14 cellular contexts compared by ENCODE assay signal in genomic region chr2:159188449-159188848, GRCh38.
DNase-seq lines count a peak whose midpoint lies in the region; ATAC-seq and TF ChIP-seq lines count a peak whose summit lies in the region.
"Had no signal": no experiment of that assay in that cellular context is flagged by ENCODE, and none has a peak within 500 bp of the region (broad histone marks: within the 10 kb centered on the region; RNA-seq: fewer than 3 reads in every experiment).

No MANE protein-coding gene starts in this region.

- no peak overlapping the region for H3K56ac ChIP-seq in IMR-90 (ENCODE audit: extremely low read depth, insufficient read depth, low read length)

- no CpG with 5 or more reads among the region's 4 CpGs for WGBS in IMR-90 (ENCODE audit: extremely low coverage in 2 of 2, insufficient read length in 1 of 2), 2 experiments
- 58 to 63% methylated on average over 4 of the region's 4 CpGs for WGBS in heart right ventricle, 2 donors

- dilution Hi-C loops in IMR-90 (cut with HindIII; ENCODE audit: low sequenced_read_pairs, unreplicated experiment) = no loop called here

- POLR2A ChIA-PET in IMR-90 (lab: Charles Lee; ENCODE audit: unreplicated experiment) = no interaction called here

- no peaks in the 10 kb centered on the region for H3K27me3 ChIP-seq in IMR-90 (ENCODE audit: control insufficient read depth, insufficient read depth, low read length)
- H3K27me3 ChIP-seq in heart right ventricle = no peaks in the 10 kb centered on the region
- no peaks in the 10 kb centered on the region for H3K27me3 ChIP-seq in subcutaneous abdominal adipose tissue (ENCODE audit: control insufficient read depth in 5 of 5, insufficient read depth in 4 of 5, low read length in 5 of 5)
- no peaks in the 10 kb centered on the region for H3K27me3 ChIP-seq in H7 (ENCODE audit: control insufficient read depth, insufficient read depth, low read length)

- no peak for TF ChIP-seq RAD21 in IMR-90 (IDR thresholded peaks at IDR 0.05; ENCODE audit: low read length)

- no peak overlapping the region for H4K91ac ChIP-seq in IMR-90 (ENCODE audit: insufficient read depth, low read depth, low read length)

- in situ Hi-C loops in IMR-90 (cut with MboI; ENCODE audit: low sequenced_read_pairs) = no loop called here

- no peak overlapping the region for H2BK20ac ChIP-seq in IMR-90 (ENCODE audit: low read depth, low read length)

- intact Hi-C loops in IMR-90 (cut with micrococcal nuclease) = loop anchor here (5.0 kb wide), 1 partner anchor 286 kb away; no protein-coding TSS in a partner anchor
- intact Hi-C loops in heart right ventricle (cut with DNase I) = loop anchor here in 2 of 10 donors (5.0 to 10.0 kb wide), 2 partner anchors 284 to 286 kb away; no protein-coding TSS in a partner anchor

- H2BK120ac ChIP-seq in IMR-90 (ENCODE audit: low read depth, low read length) = no peak overlapping the region

- H3K79me1 ChIP-seq in IMR-90 (ENCODE audit: low read depth in 1 of 2, low read length in 2 of 2) = peaks cover 0 to 28% of the 10 kb centered on the region in 2 experiments; a peak in 2 of 4 replicates

- CTCF ChIA-PET in IMR-90 (lab: Yijun Ruan, JAX) = no interaction called here

- H2BK15ac ChIP-seq in IMR-90 (ENCODE audit: low read depth, low read length) = no peak overlapping the region

- no peak for DNase-seq in IMR-90
- DNase-seq in heart right ventricle = peak in 1 of 2 donors; percentile 36
- peak; percentile 77 to 89 for DNase-seq in lung microvascular endothelial cell (ENCODE audit: low read depth in 2 of 2)
- DNase-seq in H7 = no peak
- no peak for DNase-seq in activated naive CD4-positive, alpha-beta T cell treated with Interleukin-2 at 50 U/mL for 16 hours
- DNase-seq: GF-D8, H9, NCI-H1105 treated with DMSO at 0.1 percent for 48 hours, NCI-H187, NCI-H526 treated with DMSO at 0.1 percent for 48 hours, SIG-M5 had no signal

- H4K5ac ChIP-seq in IMR-90 (ENCODE audit: low read depth, low read length) = no peak overlapping the region

- H3K4me1 ChIP-seq in IMR-90 (ENCODE audit: control insufficient read depth, insufficient read depth, low read length) = peaks cover 5% of the 10 kb centered on the region
- H3K4me1 ChIP-seq in heart right ventricle = peaks cover 0 to 50% (median 28%) of the 10 kb centered on the region in 9 donors
- peaks cover 0 to 23% (median 3%) of the 10 kb centered on the region in 5 donors for H3K4me1 ChIP-seq in subcutaneous abdominal adipose tissue (ENCODE audit: control insufficient read depth in 5 of 5, insufficient read depth in 5 of 5, low read length in 5 of 5)

- no peak overlapping the region for H3K14ac ChIP-seq in IMR-90 (replicated peaks; ENCODE audit: low read depth, low read length)

- H3K9me1 ChIP-seq in IMR-90 (ENCODE audit: insufficient read depth, low read length) = peaks cover 20% of the 10 kb centered on the region

- no peak for TF ChIP-seq POLR2A in IMR-90 (IDR thresholded peaks at IDR 0.05; ENCODE audit: low read depth, low read length)

- H3K4me3 ChIP-seq in IMR-90 (ENCODE audit: insufficient read depth, low read depth, low read length) (no peak overlapping the region), heart right ventricle (no peak overlapping the region), subcutaneous abdominal adipose tissue (ENCODE audit: low read depth in 1 of 5, low read length in 5 of 5) (no peak overlapping the region), H7 (ENCODE audit: insufficient read depth, low read depth, low read length) (no peak overlapping the region)

- peaks cover 44% of the 10 kb centered on the region for H3K36me3 ChIP-seq in IMR-90 (ENCODE audit: control insufficient read depth, insufficient read depth, low read length)
- H3K36me3 ChIP-seq in heart right ventricle = peaks cover 0 to 65% (median 9%) of the 10 kb centered on the region in 9 donors
- peaks cover 0 to 29% (median 20%) of the 10 kb centered on the region in 5 donors for H3K36me3 ChIP-seq in subcutaneous abdominal adipose tissue (ENCODE audit: control insufficient read depth in 5 of 5, insufficient read depth in 5 of 5, low read length in 5 of 5)
- no peaks in the 10 kb centered on the region for H3K36me3 ChIP-seq in H7 (replicated peaks; ENCODE audit: control insufficient read depth, insufficient read depth, low read length)

- no peak overlapping the region for H4K8ac ChIP-seq in IMR-90 (ENCODE audit: low read depth in 2 of 2, low read length in 2 of 2)

- no peak overlapping the region for H3K23ac ChIP-seq in IMR-90 (ENCODE audit: low read depth, low read length)

- no peak overlapping the region for H2AK5ac ChIP-seq in IMR-90 (ENCODE audit: low read depth, low read length)

- H3K9ac ChIP-seq in IMR-90 (ENCODE audit: low read depth, low read length) (no peak overlapping the region), subcutaneous abdominal adipose tissue (ENCODE audit: low read length in 5 of 5) (no peak overlapping the region)

- H3K27ac ChIP-seq in IMR-90 (ENCODE audit: insufficient read depth, low read length) = no peak overlapping the region
- H3K27ac ChIP-seq in heart right ventricle = peak overlapping the region in 9 of 10 donors; percentile 24 to 79 (median 69)
- H3K27ac ChIP-seq in subcutaneous abdominal adipose tissue (ENCODE audit: low read depth, low read length) = peak overlapping the region; percentile 34
- H3K27ac ChIP-seq: HL-60 had no signal

- no peak overlapping the region for H3K4ac ChIP-seq in IMR-90 (ENCODE audit: low read depth, low read length)

- H4K20me1 ChIP-seq in IMR-90 (ENCODE audit: insufficient read depth, low read length) = peaks cover 10% of the 10 kb centered on the region

- H3K9me3 ChIP-seq in IMR-90 (ENCODE audit: control insufficient read depth, insufficient read depth, low read length) (no peaks in the 10 kb centered on the region), heart right ventricle (no peaks in the 10 kb centered on the region), subcutaneous abdominal adipose tissue (ENCODE audit: control insufficient read depth in 5 of 5, low read length in 5 of 5) (no peaks in the 10 kb centered on the region)

- H3K4me2 ChIP-seq in IMR-90 (ENCODE audit: low read depth, low read length) = no peak overlapping the region

- ATAC-seq in IMR-90 (ENCODE audit: low read depth) (no peak), heart right ventricle (peak; percentile 28 to 77 (median 67)), GM21786 (IDR thresholded peaks at IDR 0.05; ENCODE audit: unreplicated experiment) (no peak)

- no peak overlapping the region for H2AFZ ChIP-seq in IMR-90 (replicated peaks; ENCODE audit: low read length, poor library complexity)

- H3K18ac ChIP-seq in IMR-90 (ENCODE audit: low read depth, low read length) = no peak overlapping the region

- peak overlapping the region; percentile 59 for H2AK9ac ChIP-seq in IMR-90 (replicated peaks; ENCODE audit: low read depth, low read length, poor library complexity)

- BruUV-seq in IMR-90 (replicated peaks; lab: Mats Ljungman, UMichigan) = no TSS peak

- TF ChIP-seq CTCF in IMR-90 (conservative IDR thresholded peaks at IDR 0.05; ENCODE audit: low read depth, low read length) = no peak
- TF ChIP-seq CTCF in heart right ventricle (IDR thresholded peaks at IDR 0.05) = no peak

- no peak overlapping the region for H2BK5ac ChIP-seq in IMR-90 (ENCODE audit: low read depth, low read length, poor library complexity, severe bottlenecking)

TF ChIP-seq in IMR-90, 13 proteins besides CTCF, POLR2A, EP300 and RAD21:
- TF ChIP-seq USF2 (IDR thresholded peaks at IDR 0.05; ENCODE audit: low read depth, low read length) = no peak
- TF ChIP-seq CEBPB (IDR thresholded peaks at IDR 0.05; ENCODE audit: low read depth, low read length) = no peak
- TF ChIP-seq SMC3 (IDR thresholded peaks at IDR 0.05; ENCODE audit: low read depth, low read length) = no peak
- TF ChIP-seq MXI1 (IDR thresholded peaks at IDR 0.05; ENCODE audit: borderline replicate concordance, low read depth, low read length) = no peak
- no peak for TF ChIP-seq BHLHE40 (IDR thresholded peaks at IDR 0.05; ENCODE audit: low read depth, low read length)
- no peak for TF ChIP-seq MAFK (IDR thresholded peaks at IDR 0.05; ENCODE audit: low read depth, low read length)
- TF ChIP-seq RFX5 (IDR thresholded peaks at IDR 0.05; ENCODE audit: low read depth, low read length) = no peak
- no peak for TF ChIP-seq CHD1 (IDR thresholded peaks at IDR 0.05; ENCODE audit: low read depth, low read length)
- no peak for TF ChIP-seq MAZ (IDR thresholded peaks at IDR 0.05; ENCODE audit: borderline replicate concordance, low read depth, low read length)
- TF ChIP-seq RCOR1 (IDR thresholded peaks at IDR 0.05; ENCODE audit: insufficient replicate concordance, low read length) = no peak
- TF ChIP-seq ELK1 (IDR thresholded peaks at IDR 0.05; ENCODE audit: borderline replicate concordance, low read depth, low read length) = no peak

Comparison
In these comparisons a context has a peak if more than half of its experiments do, and no peak if none do; other contexts are left out.
1. ATAC-seq: peak in heart right ventricle (8 of 8); none in IMR-90 (single experiment) and GM21786 (single experiment).
2. DNase-seq: peak in lung microvascular endothelial cell (2 of 2); none in IMR-90 (single experiment), H7 (single experiment) and activated naive CD4-positive, alpha-beta T cell treated with Interleukin-2 at 50 U/mL for 16 hours (single experiment).